ENCODE assay signal across 37 cellular contexts in genomic region chr6:36807750-36808149, GRCh38. TPM values are rescaled to one million over a fixed set of nuclear protein-coding genes. Genes with fewer than 3 reads are reported as not detected.
"Had no signal": no experiment of that assay in that cellular context is flagged by ENCODE, and none has a peak within 500 bp of the region (broad histone marks: within the 10 kb centered on the region; RNA-seq: fewer than 3 reads in every experiment).

No MANE protein-coding gene starts in this region.

- H3K4me3 ChIP-seq: adrenal gland, body of pancreas, Peyer's patch, SJSA1 had no signal

- H3K27ac ChIP-seq: adrenal gland, body of pancreas, Peyer's patch, SJSA1 had no signal

- H3K9ac ChIP-seq: SK-N-SH had no signal

- H3K27me3 Mint-ChIP-seq: activated CD4-positive, alpha-beta T cell treated with anti-CD3 and anti-CD28 coated beads for 36 hours; activated T-cell treated with anti-CD3 and anti-CD28 coated beads, Interleukin-2, amount 50 U/mL, for 24 hours had no signal

- H3K4me2 ChIP-seq: SK-N-SH had no signal

- H3K36me3 ChIP-seq: adrenal gland, Peyer's patch, SJSA1 had no signal

- DNase-seq: activated CD4-positive, alpha-beta T cell treated with anti-CD3 and anti-CD28 coated beads for 36 hours; activated CD4-positive, alpha-beta T cell treated with anti-CD3 and anti-CD28 coated beads, Interleukin-2, amount 10 ng/mL, durations not matched to agents 7 days and 5 days; activated CD4-positive, alpha-beta T cell treated with anti-CD3 and anti-CD28 coated beads, Interleukin-2, amount 50 U/mL, for 48 hours; activated CD8-positive, alpha-beta T cell treated with anti-CD3 and anti-CD28 coated beads, Interleukin-2, amount 10 ng/mL, durations not matched to agents 7 days and 5 days; activated gamma-delta T cell; activated naive CD4-positive, alpha-beta T cell treated with Interleukin-2 at 50 U/mL for 16 hours; activated T-cell treated with anti-CD3 and anti-CD28 coated beads, Interleukin-2, amount 50 U/mL, for 24 hours; adrenal gland; body of pancreas; central memory CD4-positive, alpha-beta T cell; MM.1S; MV-4-11; NCI-H1092; NCI-H1436 treated with DMSO at 0.1 percent for 48 hours; NCI-H1694 treated with DMSO at 0.1 percent for 48 hours; NCI-H2029; NCI-H2171; NCI-H510A; NCI-H526; NCI-H748 treated with DMSO at 0.1 percent for 48 hours; NK-92 treated with Interleukin-12 subunit alpha and Interleukin-12 subunit beta, amount 100 ng/mL, for 24 hours; PC-3; Peyer's patch; RPMI8226; SHP77 treated with DMSO at 0.1 percent for 48 hours; SK-N-SH had no signal

- H3K27ac Mint-ChIP-seq: activated CD4-positive, alpha-beta T cell treated with anti-CD3 and anti-CD28 coated beads for 36 hours; activated CD4-positive, alpha-beta T cell treated with anti-CD3 and anti-CD28 coated beads, Interleukin-2, amount 10 ng/mL, durations not matched to agents 7 days and 5 days; activated CD8-positive, alpha-beta T cell treated with anti-CD3 and anti-CD28 coated beads, Interleukin-2, amount 10 ng/mL, durations not matched to agents 7 days and 5 days; activated naive CD4-positive, alpha-beta T cell treated with anti-CD3 and anti-CD28 coated beads, Interleukin-2, amount 50 U/mL, for 24 hours; activated T-cell treated with anti-CD3 and anti-CD28 coated beads, Interleukin-2, amount 50 U/mL, for 24 hours; activated T-helper 2 cell treated with anti-CD3 and anti-CD28 coated beads, Interferon-gamma antibody, Interleukin-2, Interleukin-4, amounts not matched to agents 10 μg/mL and 5 μg/mL and 100 μg/mL, durations not matched to agents 14 hours and 24 hours and 36 hours; T-helper 1 cell treated with Interleukin-12 subunit alpha and Interleukin-12 subunit beta and Interleukin-4 antibody, amounts not matched to agents 30 μg/mL and 1 μg/mL, for 36 hours; T-helper 2 cell treated with Interferon-gamma antibody and Interleukin-4, amounts not matched to agents 5 μg/mL and 100 μg/mL, for 36 hours; WTC11 had no signal

- H3K27me3 ChIP-seq: adrenal gland, body of pancreas, Peyer's patch, SJSA1 had no signal

- H3K4me1 ChIP-seq: adrenal gland, body of pancreas, Peyer's patch, SJSA1 had no signal

- H3K9me3 Mint-ChIP-seq: activated CD4-positive, alpha-beta T cell treated with anti-CD3 and anti-CD28 coated beads, Interleukin-2, amount 10 ng/mL, durations not matched to agents 7 days and 5 days; activated naive CD4-positive, alpha-beta T cell treated with anti-CD3 and anti-CD28 coated beads, Interleukin-2, amount 50 U/mL, for 24 hours; activated T-cell treated with anti-CD3 and anti-CD28 coated beads, Interleukin-2, amount 50 U/mL, for 24 hours; activated T-helper 2 cell treated with anti-CD3 and anti-CD28 coated beads, Interferon-gamma antibody, Interleukin-2, Interleukin-4, amounts not matched to agents 10 μg/mL and 5 μg/mL and 100 μg/mL, durations not matched to agents 14 hours and 24 hours and 36 hours; T-helper 1 cell treated with Interleukin-12 subunit alpha and Interleukin-12 subunit beta and Interleukin-4 antibody, amounts not matched to agents 30 μg/mL and 1 μg/mL, for 36 hours; T-helper 2 cell treated with Interferon-gamma antibody and Interleukin-4, amounts not matched to agents 5 μg/mL and 100 μg/mL, for 36 hours; WTC11 had no signal

- FAIRE-seq: astrocyte, bronchial epithelial cell, TTC549 had no signal

- H3K36me3 Mint-ChIP-seq: activated naive CD4-positive, alpha-beta T cell treated with anti-CD3 and anti-CD28 coated beads, Interleukin-2, amount 50 U/mL, for 24 hours; WTC11 had no signal

- H3K9me3 ChIP-seq: adrenal gland, body of pancreas, Peyer's patch, SJSA1, SK-N-SH had no signal

- ATAC-seq: activated CD4-positive, alpha-beta T cell treated with anti-CD3 and anti-CD28 coated beads for 36 hours; activated CD4-positive, CD25-positive, alpha-beta regulatory T cell treated with anti-CD3 and anti-CD28 coated beads, Interleukin-2, amount 50 U/mL, for 24 hours; activated CD8-positive, alpha-beta T cell treated with anti-CD3 and anti-CD28 coated beads, Interleukin-2, amount 10 ng/mL, durations not matched to agents 7 days and 5 days; body of pancreas; PC-3; WTC11 had no signal

- H3K4me3 Mint-ChIP-seq: activated CD4-positive, alpha-beta T cell treated with anti-CD3 and anti-CD28 coated beads for 36 hours; activated CD4-positive, alpha-beta T cell treated with anti-CD3 and anti-CD28 coated beads, Interleukin-2, amount 10 ng/mL, durations not matched to agents 7 days and 5 days; activated CD8-positive, alpha-beta T cell treated with anti-CD3 and anti-CD28 coated beads, Interleukin-2, amount 10 ng/mL, durations not matched to agents 7 days and 5 days; activated naive CD4-positive, alpha-beta T cell treated with anti-CD3 and anti-CD28 coated beads, Interleukin-2, amount 50 U/mL, for 24 hours; activated T-cell treated with anti-CD3 and anti-CD28 coated beads, Interleukin-2, amount 50 U/mL, for 24 hours; T-helper 1 cell treated with Interleukin-12 subunit alpha and Interleukin-12 subunit beta and Interleukin-4 antibody, amounts not matched to agents 30 μg/mL and 1 μg/mL, for 36 hours; T-helper 2 cell treated with Interferon-gamma antibody and Interleukin-4, amounts not matched to agents 5 μg/mL and 100 μg/mL, for 36 hours; WTC11 had no signal

- H3K4me1 Mint-ChIP-seq: activated CD4-positive, alpha-beta T cell treated with anti-CD3 and anti-CD28 coated beads for 36 hours; activated CD4-positive, alpha-beta T cell treated with anti-CD3 and anti-CD28 coated beads, Interleukin-2, amount 10 ng/mL, durations not matched to agents 7 days and 5 days; activated naive CD4-positive, alpha-beta T cell treated with anti-CD3 and anti-CD28 coated beads, Interleukin-2, amount 50 U/mL, for 24 hours had no signal

- H3K9me2 ChIP-seq: SK-N-SH had no signal

RNA-seq across cellular contexts. Expression of gene CPNE5, which starts 31.5 kb away (rescaled TPM):
- total RNA-seq: bronchial epithelial cell, LHCN-M2, PC-3 had no signal
